ENCODE assay signal across 7 cellular contexts in the genomic region with DNA sequence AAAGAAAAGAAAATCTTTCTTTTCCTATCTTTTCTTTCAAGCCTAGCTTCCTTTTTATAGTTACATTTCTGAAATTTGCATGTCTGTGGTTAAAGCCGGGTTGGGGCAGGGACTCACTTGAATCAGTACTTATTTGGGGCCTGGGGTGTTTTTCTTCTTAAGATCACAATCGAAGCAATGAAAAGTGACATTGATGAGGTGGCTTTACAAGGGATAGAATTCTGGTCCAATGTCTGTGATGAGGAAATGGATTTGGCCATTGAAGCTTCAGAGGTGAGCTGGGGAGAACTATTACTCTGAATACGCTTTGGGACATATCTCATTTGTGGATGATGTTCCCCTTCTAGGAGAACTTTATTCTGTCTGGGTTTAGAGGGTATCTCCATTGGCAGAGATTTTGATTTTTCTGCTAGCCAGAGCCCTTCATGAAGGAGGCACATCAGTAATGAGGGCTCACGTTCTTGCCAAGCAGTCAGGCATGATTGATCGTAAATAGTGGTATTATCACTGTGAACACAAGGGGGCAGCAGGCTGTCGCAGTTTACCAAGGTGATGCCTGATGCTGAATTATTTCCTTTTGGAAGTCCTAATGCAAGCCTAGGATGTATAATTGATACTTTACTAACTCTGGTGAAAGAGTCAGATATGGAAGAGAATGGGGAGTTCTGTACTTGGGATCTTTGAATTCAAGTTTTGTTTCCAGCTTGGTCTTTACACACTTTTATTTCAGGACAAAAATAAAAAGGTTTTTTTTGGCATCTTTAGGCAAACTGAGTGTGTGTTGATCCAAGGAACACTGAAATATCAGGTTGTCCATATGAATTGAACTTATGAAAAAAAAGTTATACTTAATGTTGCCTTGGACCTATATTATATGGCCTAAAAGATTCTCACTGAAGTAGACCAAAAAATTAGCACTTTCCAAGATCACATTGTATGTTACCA. TPM values are rescaled to one million over a fixed set of nuclear protein-coding genes. Genes with fewer than 3 reads are reported as not detected.
DNase-seq lines count a peak whose midpoint lies in the region; ATAC-seq, FAIRE-seq and TF ChIP-seq lines count a peak whose summit lies in the region.

No MANE protein-coding gene starts in this region.

- peaks cover 51% of the 10 kb centered on the region for H3K79me2 ChIP-seq in astrocyte (ENCODE audit: insufficient read depth, low read length)

- H3K9me3 Mint-ChIP-seq in T-helper 2 cell treated with Interferon-gamma antibody and Interleukin-4, amounts not matched to agents 5 μg/mL and 100 μg/mL, for 36 hours, result no peaks in the 10 kb centered on the region
- H3K9me3 Mint-ChIP-seq in astrocyte (ENCODE audit: unreplicated experiment), result no peaks in the 10 kb centered on the region

- no peak overlapping the region for H3K9ac ChIP-seq in astrocyte (ENCODE audit: low read length)

- no peak overlapping the region for H3K4me2 ChIP-seq in astrocyte (ENCODE audit: low read length)

- no peaks in the 10 kb centered on the region for H3K27me3 ChIP-seq in astrocyte (ENCODE audit: insufficient read depth, low read length)

- FAIRE-seq in GM12892 (lab: Jason Lieb, UNC) (peak; percentile 27), astrocyte (lab: Jason Lieb, UNC) (no peak)

- H3K36me3 Mint-ChIP-seq in T-helper 2 cell treated with Interferon-gamma antibody and Interleukin-4, amounts not matched to agents 5 μg/mL and 100 μg/mL, for 36 hours (ENCODE audit: low read depth), result peaks cover 73% of the 10 kb centered on the region
- peaks cover 10% of the 10 kb centered on the region for H3K36me3 Mint-ChIP-seq in astrocyte (ENCODE audit: low read depth, unreplicated experiment)

- no peak overlapping the region for H3K4me3 Mint-ChIP-seq in T-helper 2 cell treated with Interferon-gamma antibody and Interleukin-4, amounts not matched to agents 5 μg/mL and 100 μg/mL, for 36 hours
- H3K4me3 Mint-ChIP-seq in astrocyte (ENCODE audit: unreplicated experiment), result peak overlapping the region; percentile 46

- peaks cover 27% of the 10 kb centered on the region for H3K4me1 Mint-ChIP-seq in T-helper 2 cell treated with Interferon-gamma antibody and Interleukin-4, amounts not matched to agents 5 μg/mL and 100 μg/mL, for 36 hours (ENCODE audit: low read depth)
- H3K4me1 Mint-ChIP-seq in astrocyte (ENCODE audit: low read depth, unreplicated experiment), result no peaks in the 10 kb centered on the region

- no peaks in the 10 kb centered on the region for H3K4me1 ChIP-seq in astrocyte (ENCODE audit: insufficient read depth, low read length)

- no peak overlapping the region for H3K27ac ChIP-seq in astrocyte (ENCODE audit: low read depth, low read length)

- H3K27me3 Mint-ChIP-seq in T-helper 2 cell treated with Interferon-gamma antibody and Interleukin-4, amounts not matched to agents 5 μg/mL and 100 μg/mL, for 36 hours (ENCODE audit: low read depth), result no peaks in the 10 kb centered on the region
- H3K27me3 Mint-ChIP-seq in astrocyte (ENCODE audit: low read depth, unreplicated experiment), result no peaks in the 10 kb centered on the region

- no peaks in the 10 kb centered on the region for H3K9me3 ChIP-seq in astrocyte (ENCODE audit: insufficient read depth, low read depth, low read length)

- ATAC-seq in GM19023 (IDR thresholded peaks at IDR 0.05; ENCODE audit: unreplicated experiment), result no peak

- no peak overlapping the region for H3K4me3 ChIP-seq in astrocyte (ENCODE audit: insufficient read depth, low read depth, low read length)

- TF ChIP-seq CTCF in astrocyte (IDR thresholded peaks at IDR 0.05; ENCODE audit: insufficient read depth, low read depth, low read length), result peak; percentile 87

- H2AFZ ChIP-seq in astrocyte (ENCODE audit: low read depth, low read length), result no peak overlapping the region

- H3K27ac Mint-ChIP-seq in T-helper 2 cell treated with Interferon-gamma antibody and Interleukin-4, amounts not matched to agents 5 μg/mL and 100 μg/mL, for 36 hours, result peak overlapping the region; percentile 72
- peak overlapping the region; percentile 26 for H3K27ac Mint-ChIP-seq in astrocyte (ENCODE audit: unreplicated experiment)

- H3K36me3 ChIP-seq in astrocyte (ENCODE audit: insufficient read depth, low read length), result peaks cover 84% of the 10 kb centered on the region

- peaks cover 81% of the 10 kb centered on the region for H4K20me1 ChIP-seq in astrocyte (ENCODE audit: insufficient read depth, low read length)

- DNase-seq in GM12892 (ENCODE audit: insufficient read length) (no peak), NCI-H1436 (lab: John Stamatoyannopoulos, UW) (peak; percentile 58), astrocyte (ENCODE audit: low read depth) (peak; percentile 20), iPS DF 19.7 (ENCODE audit: low read depth, low spot score) (peak; percentile 35)
- DNase-seq in T-helper 2 cell treated with Interferon-gamma antibody and Interleukin-4, amounts not matched to agents 5 μg/mL and 100 μg/mL, for 36 hours (ENCODE audit: low spot score), result peak; percentile 45
- peak; percentile 21 to 46 for DNase-seq in stimulated activated CD4-positive, alpha-beta T cell treated with anti-CD3 and anti-CD28 coated beads, Interleukin-12 subunit alpha, Interleukin-12 subunit beta, amount 100 ng/mL, for 24 hours (ENCODE audit: low read depth in 2 of 2)

- no peak for TF ChIP-seq POLR2A in GM12892 (IDR thresholded peaks at IDR 0.05; ENCODE audit: low read depth, low read length)

RNA-seq across cellular contexts. Expression of a gene that starts 14.6 kb away (rescaled TPM):
- 343 TPM for polyA plus RNA-seq in GM12892 (2012; ENCODE audit: missing spikeins)
- 467 and 491 TPM in 2 replicates for total RNA-seq in astrocyte

RNA-seq across cellular contexts. Expression of a gene that starts 29.7 kb away (rescaled TPM):
- polyA plus RNA-seq in GM12892 (2012; ENCODE audit: missing spikeins), result 0.59 TPM
- total RNA-seq in astrocyte, result 26.7 and 28.2 TPM in 2 replicates
